ENCODE assay signal across 35 cellular contexts in genomic region chr12:23931176-23931575, GRCh38. TPM values are rescaled to one million over a fixed set of nuclear protein-coding genes. Genes with fewer than 3 reads are reported as not detected.
"Had no signal": no experiment of that assay in that cellular context is flagged by ENCODE, and none has a peak within 500 bp of the region (broad histone marks: within the 10 kb centered on the region; RNA-seq: fewer than 3 reads in every experiment).

No MANE protein-coding gene starts in this region.

- H3K4me3 ChIP-seq: MG63 had no signal

- H3K27me3 ChIP-seq: MG63 had no signal

- H3K9me3 ChIP-seq: MG63 had no signal

- H3K9ac ChIP-seq: KMS-11 had no signal

- H3K4me2 ChIP-seq: KMS-11 had no signal

- DNase-seq: Karpas-422, Kasumi-1, MG63, MM.1S, MV-4-11, NCI-H1048, NCI-H1092, NCI-H1092 treated with DMSO at 0.1 percent for 48 hours, NCI-H1105, NCI-H1105 treated with DMSO at 0.1 percent for 48 hours, NCI-H1417, NCI-H1417 treated with DMSO at 0.1 percent for 48 hours, NCI-H1436, NCI-H1436 treated with DMSO at 0.1 percent for 48 hours, NCI-H146, NCI-H1694, NCI-H1694 treated with DMSO at 0.1 percent for 48 hours, NCI-H187, NCI-H187 treated with DMSO at 0.1 percent for 48 hours, NCI-H1930, NCI-H2029, NCI-H2029 treated with DMSO at 0.1 percent for 48 hours, NCI-H2081, NCI-H2081 treated with DMSO at 0.1 percent for 48 hours, NCI-H2107, NCI-H2171, NCI-H2171 treated with DMSO at 0.1 percent for 48 hours, NCI-H2227 treated with DMSO at 0.1 percent for 48 hours, NCI-H226, NCI-H345, NCI-H446, NCI-H446 treated with DMSO at 0.1 percent for 48 hours, NCI-H510A had no signal

- H3K27ac ChIP-seq: KMS-11 had no signal

- H3K36me3 ChIP-seq: MG63 had no signal

RNA-seq across cellular contexts. Expression of gene SOX5, which starts 18.3 kb away (rescaled TPM):
- total RNA-seq: NCI-H460 had no signal
